13 cellular contexts compared by ENCODE assay signal in genomic region chr6:12148317-12148801, GRCh38.
DNase-seq lines count a peak whose midpoint lies in the region; ATAC-seq, FAIRE-seq and TF ChIP-seq lines count a peak whose summit lies in the region.
"Had no signal": no experiment of that assay in that cellular context is flagged by ENCODE, and none has a peak within 500 bp of the region (broad histone marks: within the 10 kb centered on the region; RNA-seq: fewer than 3 reads in every experiment).

No MANE protein-coding gene starts in this region.

- H3K27me3 ChIP-seq in CD8-positive, alpha-beta T cell (ENCODE audit: insufficient read depth, low read length): no peaks in the 10 kb centered on the region
- H3K27me3 ChIP-seq in bronchial epithelial cell (ENCODE audit: control insufficient read depth, insufficient read depth, low read length): no peaks in the 10 kb centered on the region
- H3K27me3 ChIP-seq: right lobe of liver had no signal

- H3K4me3 Mint-ChIP-seq in CD8-positive, alpha-beta T cell: no peak overlapping the region
- H3K4me3 Mint-ChIP-seq in naive thymus-derived CD8-positive, alpha-beta T cell: no peak overlapping the region
- H3K4me3 Mint-ChIP-seq: activated CD4-positive, alpha-beta T cell treated with anti-CD3 and anti-CD28 coated beads, Interleukin-2, amount 10 ng/mL, durations not matched to agents 7 days and 5 days; activated naive CD4-positive, alpha-beta T cell treated with anti-CD3 and anti-CD28 coated beads, Interleukin-2, amount 10 ng/mL, durations not matched to agents 7 days and 5 days had no signal

- ATAC-seq in CD8-positive, alpha-beta T cell: no peak
- ATAC-seq in naive thymus-derived CD8-positive, alpha-beta T cell: no peak
- no peak for ATAC-seq in left colon

- H3K9me3 ChIP-seq in CD8-positive, alpha-beta T cell (ENCODE audit: low read length): no peaks in the 10 kb centered on the region
- H3K9me3 ChIP-seq: right lobe of liver had no signal

- intact Hi-C loops in CD8-positive, alpha-beta T cell (cut with DNase I, micrococcal nuclease): no loop called here
- intact Hi-C loops in left colon (cut with DNase I, micrococcal nuclease): no loop called here

- H3K4me1 ChIP-seq in CD8-positive, alpha-beta T cell (ENCODE audit: insufficient read depth, low read length): no peaks in the 10 kb centered on the region
- H3K4me1 ChIP-seq: right lobe of liver had no signal

- POLR2A ChIA-PET in CD8-positive, alpha-beta T cell (lab: Charles Lee): no interaction called here
- POLR2A ChIA-PET in naive thymus-derived CD8-positive, alpha-beta T cell (lab: Charles Lee): no interaction called here
- POLR2A ChIA-PET in HEK293T (lab: Yijun Ruan, JAX): no interaction called here

- H3K36me3 Mint-ChIP-seq in CD8-positive, alpha-beta T cell: peaks cover 16% of the 10 kb centered on the region
- H3K36me3 Mint-ChIP-seq in naive thymus-derived CD8-positive, alpha-beta T cell: peaks cover 0 to 40% (median 0%) of the 10 kb centered on the region in 3 donors

- CTCF ChIA-PET in CD8-positive, alpha-beta T cell (lab: Charles Lee): interaction anchor here (1.7 kb wide), 1 partner anchor 86 kb away, joined by 4 read pairs; no protein-coding TSS in a partner anchor
- CTCF ChIA-PET in HEK293T (lab: Yijun Ruan, JAX): no interaction called here

- H3K36me3 ChIP-seq in CD8-positive, alpha-beta T cell (ENCODE audit: insufficient read depth, low read length): no peaks in the 10 kb centered on the region
- no peaks in the 10 kb centered on the region for H3K36me3 ChIP-seq in bronchial epithelial cell (ENCODE audit: control insufficient read depth, insufficient read depth, low read length)
- H3K36me3 ChIP-seq: right lobe of liver had no signal

- peak overlapping the region; percentile 2 for H3K27ac Mint-ChIP-seq in CD8-positive, alpha-beta T cell
- H3K27ac Mint-ChIP-seq in naive thymus-derived CD8-positive, alpha-beta T cell: peak overlapping the region in 7 of 10 donors; percentile 36 to 83 (median 63)
- H3K27ac Mint-ChIP-seq: activated CD4-positive, alpha-beta T cell treated with anti-CD3 and anti-CD28 coated beads, Interleukin-2, amount 10 ng/mL, durations not matched to agents 7 days and 5 days; activated naive CD4-positive, alpha-beta T cell treated with anti-CD3 and anti-CD28 coated beads, Interleukin-2, amount 10 ng/mL, durations not matched to agents 7 days and 5 days had no signal

- in situ Hi-C loops in G401 (cut with HindIII; ENCODE audit: low sequenced_read_pairs): no loop called here

- no peak for TF ChIP-seq CTCF in CD8-positive, alpha-beta T cell (IDR thresholded peaks at IDR 0.05)
- TF ChIP-seq CTCF in bronchial epithelial cell (IDR thresholded peaks at IDR 0.05; ENCODE audit: insufficient read depth, low read length, severe bottlenecking): no peak

- no peak overlapping the region for H3K4me3 ChIP-seq in CD8-positive, alpha-beta T cell (ENCODE audit: low read depth, low read length)
- H3K4me3 ChIP-seq in bronchial epithelial cell (ENCODE audit: low read depth, low read length): no peak overlapping the region
- H3K4me3 ChIP-seq: right lobe of liver had no signal

- no peaks in the 10 kb centered on the region for H3K4me1 Mint-ChIP-seq in CD8-positive, alpha-beta T cell (ENCODE audit: low read depth)
- H3K4me1 Mint-ChIP-seq in naive thymus-derived CD8-positive, alpha-beta T cell: peaks cover 0 to 9% (median 2%) of the 10 kb centered on the region in 4 donors

- H3K27me3 Mint-ChIP-seq in CD8-positive, alpha-beta T cell (ENCODE audit: low read depth): no peaks in the 10 kb centered on the region
- H3K27me3 Mint-ChIP-seq in naive thymus-derived CD8-positive, alpha-beta T cell: no peaks in the 10 kb centered on the region
- H3K27me3 Mint-ChIP-seq: activated CD4-positive, alpha-beta T cell treated with anti-CD3 and anti-CD28 coated beads, Interleukin-2, amount 10 ng/mL, durations not matched to agents 7 days and 5 days; activated naive CD4-positive, alpha-beta T cell treated with anti-CD3 and anti-CD28 coated beads, Interleukin-2, amount 10 ng/mL, durations not matched to agents 7 days and 5 days had no signal

- no peak for FAIRE-seq in bronchial epithelial cell (lab: Jason Lieb, UNC)

- no peaks in the 10 kb centered on the region for H3K9me3 Mint-ChIP-seq in CD8-positive, alpha-beta T cell
- no peaks in the 10 kb centered on the region for H3K9me3 Mint-ChIP-seq in naive thymus-derived CD8-positive, alpha-beta T cell
- H3K9me3 Mint-ChIP-seq: activated naive CD4-positive, alpha-beta T cell treated with anti-CD3 and anti-CD28 coated beads, Interleukin-2, amount 10 ng/mL, durations not matched to agents 7 days and 5 days had no signal

- no peak for DNase-seq in CD8-positive, alpha-beta T cell
- DNase-seq in M059J (ENCODE audit: low read depth) (peak; percentile 93), bronchial epithelial cell (ENCODE audit: low read depth) (peak; percentile 45), left colon (no peak), G401 (ENCODE audit: low spot score) (no peak), RPMI8226 (no peak), HEK293T (ENCODE audit: extremely low spot score) (no peak)
- DNase-seq in naive thymus-derived CD8-positive, alpha-beta T cell: no peak
- DNase-seq: activated CD4-positive, alpha-beta T cell treated with anti-CD3 and anti-CD28 coated beads, Interleukin-2, amount 10 ng/mL, durations not matched to agents 7 days and 5 days; activated naive CD4-positive, alpha-beta T cell treated with anti-CD3 and anti-CD28 coated beads, Interleukin-2, amount 10 ng/mL, durations not matched to agents 7 days and 5 days; Calu3; NCI-H524 treated with DMSO at 0.1 percent for 48 hours; right lobe of liver had no signal

- H3K27ac ChIP-seq in CD8-positive, alpha-beta T cell (ENCODE audit: low read depth, low read length): no peak overlapping the region
- H3K27ac ChIP-seq: right lobe of liver had no signal

TF ChIP-seq in HEK293T, 16 proteins besides CTCF, POLR2A, EP300 and RAD21:
- TF ChIP-seq SUZ12 (IDR thresholded peaks at IDR 0.05) (no peak), ZNF384 (IDR thresholded peaks at IDR 0.05) (no peak), FOXM1 (IDR thresholded peaks at IDR 0.05; ENCODE audit: borderline replicate concordance) (no peak)
TF ChIP-seq in HEK293T: peak in this region for 0.

Comparison
In these comparisons a context has a peak if more than half of its experiments do, and no peak if none do; other contexts are left out.
1. DNase-seq: peak in M059J (single experiment) and bronchial epithelial cell (single experiment); none in CD8-positive, alpha-beta T cell (0 of 7), naive thymus-derived CD8-positive, alpha-beta T cell (0 of 10), left colon (0 of 2), G401 (single experiment), RPMI8226 (single experiment) and HEK293T (single experiment).